In the genomic region with DNA sequence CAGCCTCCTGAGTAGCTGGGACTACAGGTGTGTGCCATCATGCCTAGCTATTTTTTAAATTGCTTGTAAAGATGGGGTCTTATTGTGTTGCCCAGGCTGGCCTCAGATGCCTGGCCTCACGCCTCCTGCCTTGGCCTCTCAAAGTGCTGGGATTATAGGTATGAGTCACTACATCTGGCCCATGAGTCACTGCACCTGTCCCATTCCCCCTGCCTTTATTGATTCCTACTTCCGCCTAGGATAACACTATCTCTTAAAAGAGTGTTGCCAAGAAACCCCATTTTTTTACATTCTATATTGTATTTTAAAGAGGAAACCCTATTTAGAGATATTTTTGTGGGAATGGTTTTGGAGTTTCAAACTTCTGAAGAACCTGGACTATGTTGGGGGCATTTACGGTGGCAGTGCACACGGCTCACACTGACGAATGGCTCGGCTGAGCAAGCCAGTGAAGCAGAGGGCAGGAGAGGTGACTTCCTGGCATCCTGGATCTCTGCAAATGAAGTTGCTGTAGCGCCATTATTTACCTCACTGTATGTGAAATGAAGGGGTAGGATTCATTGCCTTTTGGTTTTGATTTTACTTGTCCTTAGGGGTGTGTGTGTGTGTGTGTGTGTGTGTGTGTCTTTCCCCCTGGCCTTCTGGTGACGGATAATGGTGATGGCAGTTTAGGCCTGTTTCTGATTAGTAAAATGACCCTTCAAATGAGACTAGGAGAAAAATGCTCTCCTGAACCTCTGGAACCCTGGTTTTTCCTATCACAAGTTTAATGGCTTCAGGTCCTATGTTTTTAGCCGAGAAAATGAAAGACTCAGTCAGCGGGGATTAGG, we compare ENCODE assay signal across 17 cellular contexts. TPM values are rescaled to one million over a fixed set of nuclear protein-coding genes. Genes with fewer than 3 reads are reported as not detected.
DNase-seq lines count a peak whose midpoint lies in the region; ATAC-seq, FAIRE-seq and TF ChIP-seq lines count a peak whose summit lies in the region.
"Had no signal": no experiment of that assay in that cellular context is flagged by ENCODE, and none has a peak within 500 bp of the region (broad histone marks: within the 10 kb centered on the region; RNA-seq: fewer than 3 reads in every experiment).

No MANE protein-coding gene starts in this region.

- no peaks in the 10 kb centered on the region for H3F3A ChIP-seq in PC-3 (ENCODE audit: low read length, unreplicated experiment)

- no peaks in the 10 kb centered on the region for H4K20me1 ChIP-seq in PC-3 (ENCODE audit: low read length)

- H3K79me2 ChIP-seq in PC-3 (ENCODE audit: low read length), result no peaks in the 10 kb centered on the region

- ATAC-seq in PC-3, result peak; percentile 72
- no peak for ATAC-seq in HG03520 (IDR thresholded peaks at IDR 0.05; ENCODE audit: unreplicated experiment)
- ATAC-seq: activated CD4-positive, CD25-positive, alpha-beta regulatory T cell treated with anti-CD3 and anti-CD28 coated beads, Interleukin-2, amount 50 U/mL, for 24 hours; left cardiac atrium had no signal

- no peak overlapping the region for H3K9ac ChIP-seq in PC-3 (ENCODE audit: low read length)

- no peak overlapping the region for H3K4me2 ChIP-seq in PC-3 (ENCODE audit: low read length)

- CTCF ChIA-PET in PC-3 (lab: Charles Lee), result no interaction called here

- H3K27ac ChIP-seq in PC-3 (ENCODE audit: low read length), result no peak overlapping the region
- H3K27ac ChIP-seq: Peyer's patch had no signal

- no peaks in the 10 kb centered on the region for H3K36me3 ChIP-seq in PC-3 (ENCODE audit: low read depth, low read length)
- H3K36me3 ChIP-seq: Peyer's patch had no signal

- no peak overlapping the region for H3K4me3 ChIP-seq in PC-3 (ENCODE audit: low read length)
- H3K4me3 ChIP-seq: Peyer's patch had no signal

- H3K4me1 ChIP-seq in PC-3 (ENCODE audit: insufficient read depth, low read length), result peaks cover 5% of the 10 kb centered on the region; the same call in 1 of the 2 replicates
- H3K4me1 ChIP-seq: Peyer's patch had no signal

- intact Hi-C loops in PC-3 (cut with micrococcal nuclease), result no loop called here

- FAIRE-seq in urothelium cell line (lab: Jason Lieb, UNC), result peak; percentile 86
- FAIRE-seq: HTR-8/SVneo had no signal

- H2AFZ ChIP-seq in PC-3 (ENCODE audit: low read length), result no peak overlapping the region

- no peaks in the 10 kb centered on the region for H3K9me2 ChIP-seq in PC-3 (replicated peaks; ENCODE audit: low read length)

- TF ChIP-seq CTCF in PC-3 (conservative IDR thresholded peaks at IDR 0.05; ENCODE audit: low read depth, low read length) (no peak), GM20000 (IDR thresholded peaks at IDR 0.05; ENCODE audit: extremely low read depth, missing control alignments) (no peak)

- peak; percentile 38 for DNase-seq in NCI-H510A treated with DMSO at 0.1 percent for 48 hours (lab: John Stamatoyannopoulos, UW)
- DNase-seq in NCI-H510A (lab: John Stamatoyannopoulos, UW), result no peak
- DNase-seq in PC-3, result peak; percentile 67
- DNase-seq in glomerular visceral epithelial cell (ENCODE audit: extremely low spot score), result peak; percentile 26
- peak; percentile 70 for DNase-seq in urothelium cell line (ENCODE audit: low spot score)
- DNase-seq in GM20000 (ENCODE audit: low spot score), result no peak
- DNase-seq in stimulated activated CD4-positive, alpha-beta T cell treated with anti-CD3 and anti-CD28 coated beads, Interleukin-4, amount 100 ng/mL, for 4 hours, result no peak
- DNase-seq: activated CD8-positive, alpha-beta memory T cell treated with anti-CD3 and anti-CD28 coated beads, Interleukin-2, amount 50 U/mL, for 48 hours; activated naive CD4-positive, alpha-beta T cell treated with anti-CD3 and anti-CD28 coated beads for 36 hours; CD4-positive, alpha-beta T cell; hippocampal formation; left cardiac atrium had no signal

- POLR2A ChIA-PET in PC-3 (lab: Charles Lee; ENCODE audit: unreplicated experiment), result no interaction called here

- BruUV-seq in PC-3 (replicated peaks; lab: Mats Ljungman, UMichigan), result no TSS peak

- peaks cover 20% of the 10 kb centered on the region; the same call in 1 of the 2 replicates for H3K27me3 ChIP-seq in PC-3 (ENCODE audit: low read length)
- H3K27me3 ChIP-seq: Peyer's patch had no signal

- no peaks in the 10 kb centered on the region for H3K9me3 ChIP-seq in PC-3 (ENCODE audit: low read length)
- H3K9me3 ChIP-seq: Peyer's patch had no signal

RNA-seq across cellular contexts. Expression of gene KIF26B, which starts 22.5 kb away (rescaled TPM):
- total RNA-seq in PC-3 (2014; rRNA removed), result 0.04 and 0.17 TPM in 2 replicates
- total RNA-seq: A673 had no signal

Comparison
In these comparisons a context has a peak if more than half of its experiments do, and no peak if none do; other contexts are left out.
1. DNase-seq: peak in NCI-H510A treated with DMSO at 0.1 percent for 48 hours (single experiment), PC-3 (single experiment), glomerular visceral epithelial cell (single experiment) and urothelium cell line (single experiment); none in NCI-H510A (single experiment), GM20000 (single experiment) and stimulated activated CD4-positive, alpha-beta T cell treated with anti-CD3 and anti-CD28 coated beads, Interleukin-4, amount 100 ng/mL, for 4 hours (0 of 2).